In the genomic region with DNA sequence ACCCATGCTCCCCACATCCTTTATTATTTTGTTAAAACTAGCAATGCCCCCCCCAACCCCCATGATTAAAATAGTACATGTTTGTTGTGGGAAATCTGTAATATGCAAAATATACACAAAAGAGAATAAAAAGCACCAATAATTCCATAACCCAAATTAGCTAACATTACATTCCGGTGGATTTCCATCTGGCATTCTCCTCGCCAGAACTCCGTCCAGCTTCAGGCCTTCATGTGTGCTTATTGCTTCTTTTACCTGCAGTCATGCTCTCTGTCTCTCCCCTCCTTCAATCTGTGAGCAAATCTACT, we compare ENCODE assay signal across 10 cellular contexts. TPM values are rescaled to one million over a fixed set of nuclear protein-coding genes. Genes with fewer than 3 reads are reported as not detected.
A peak's percentile ranks its signal among the peaks of the same experiment; 100 is the strongest.
DNase-seq lines count a peak whose midpoint lies in the region; ATAC-seq lines count a peak whose summit lies in the region.
"Had no signal": no experiment of that assay in that cellular context is flagged by ENCODE, and none has a peak within 500 bp of the region (broad histone marks: within the 10 kb centered on the region; RNA-seq: fewer than 3 reads in every experiment).

No MANE protein-coding gene starts in this region.

- H3K4me3 Mint-ChIP-seq in activated CD8-positive, alpha-beta memory T cell treated with anti-CD3 and anti-CD28 coated beads, Interleukin-2, amount 10 ng/mL, durations not matched to agents 7 days and 5 days, result peak overlapping the region; percentile 18
- H3K4me3 Mint-ChIP-seq in activated T-helper 17 cell treated with anti-CD3 and anti-CD28 coated beads, Interleukin-2, amount 50 U/mL, for 72 hours, result peak overlapping the region; percentile 78
- H3K4me3 Mint-ChIP-seq in immature natural killer cell, result peak overlapping the region; percentile 16 to 76 (median 63)
- H3K4me3 Mint-ChIP-seq in stimulated activated memory B cell treated with anti-CD40 and anti-IgM and Interleukin-4, amounts not matched to agents 10 μg/mL and 1 μg/mL and 100 μg/mL, for 72 hours, result no peak overlapping the region

- H3K36me3 Mint-ChIP-seq in activated CD8-positive, alpha-beta memory T cell treated with anti-CD3 and anti-CD28 coated beads, Interleukin-2, amount 10 ng/mL, durations not matched to agents 7 days and 5 days, result peaks cover 3% of the 10 kb centered on the region
- H3K36me3 Mint-ChIP-seq in activated T-helper 17 cell treated with anti-CD3 and anti-CD28 coated beads, Interleukin-2, amount 50 U/mL, for 72 hours (ENCODE audit: low read depth), result peaks cover 19% of the 10 kb centered on the region
- peaks cover 0 to 4% (median 0%) of the 10 kb centered on the region in 3 donors for H3K36me3 Mint-ChIP-seq in immature natural killer cell
- H3K36me3 Mint-ChIP-seq in stimulated activated memory B cell treated with anti-CD40 and anti-IgM and Interleukin-4, amounts not matched to agents 10 μg/mL and 1 μg/mL and 100 μg/mL, for 72 hours, result no peaks in the 10 kb centered on the region

- no peaks in the 10 kb centered on the region for H3K9me3 Mint-ChIP-seq in activated CD8-positive, alpha-beta memory T cell treated with anti-CD3 and anti-CD28 coated beads, Interleukin-2, amount 10 ng/mL, durations not matched to agents 7 days and 5 days (ENCODE audit: low read depth)
- H3K9me3 Mint-ChIP-seq in activated T-helper 17 cell treated with anti-CD3 and anti-CD28 coated beads, Interleukin-2, amount 50 U/mL, for 72 hours, result peaks cover 3% of the 10 kb centered on the region
- no peaks in the 10 kb centered on the region for H3K9me3 Mint-ChIP-seq in immature natural killer cell
- no peaks in the 10 kb centered on the region for H3K9me3 Mint-ChIP-seq in stimulated activated memory B cell treated with anti-CD40 and anti-IgM and Interleukin-4, amounts not matched to agents 10 μg/mL and 1 μg/mL and 100 μg/mL, for 72 hours

- ATAC-seq in activated CD8-positive, alpha-beta memory T cell treated with anti-CD3 and anti-CD28 coated beads, Interleukin-2, amount 10 ng/mL, durations not matched to agents 7 days and 5 days, result no peak
- no peak for ATAC-seq in activated T-helper 17 cell treated with anti-CD3 and anti-CD28 coated beads, Interleukin-2, amount 50 U/mL, for 72 hours (replicated peaks)
- no peak for ATAC-seq in stimulated activated memory B cell treated with anti-CD40 and anti-IgM and Interleukin-4, amounts not matched to agents 10 μg/mL and 1 μg/mL and 100 μg/mL, for 72 hours
- no peak for ATAC-seq in GM21825 (IDR thresholded peaks at IDR 0.05; ENCODE audit: unreplicated experiment)

- CTCF ChIA-PET in activated CD8-positive, alpha-beta memory T cell treated with anti-CD3 and anti-CD28 coated beads, Interleukin-2, amount 10 ng/mL, durations not matched to agents 7 days and 5 days (lab: Charles Lee), result interaction anchor here (0.8 to 5.3 kb wide), 8 partner anchors 9 to 317 kb away, joined by 3 to 30 read pairs (median 3); a partner anchor contains a TSS

- DNase-seq in activated CD8-positive, alpha-beta memory T cell treated with anti-CD3 and anti-CD28 coated beads, Interleukin-2, amount 10 ng/mL, durations not matched to agents 7 days and 5 days, result no peak
- DNase-seq in activated CD8-positive, alpha-beta memory T cell treated with anti-CD3 and anti-CD28 coated beads, Interleukin-2, amount 50 U/mL, for 4 hours, result no peak
- DNase-seq in immature natural killer cell (no peak), glomerular visceral epithelial cell (ENCODE audit: extremely low spot score) (no peak), GOT3 (lab: John Stamatoyannopoulos, UW) (no peak)
- DNase-seq: cortex of kidney, NCI-H1105 treated with DMSO at 0.1 percent for 48 hours had no signal

- H3K27ac Mint-ChIP-seq in activated CD8-positive, alpha-beta memory T cell treated with anti-CD3 and anti-CD28 coated beads, Interleukin-2, amount 10 ng/mL, durations not matched to agents 7 days and 5 days, result peak overlapping the region; percentile 89
- peak overlapping the region; percentile 95 for H3K27ac Mint-ChIP-seq in activated T-helper 17 cell treated with anti-CD3 and anti-CD28 coated beads, Interleukin-2, amount 50 U/mL, for 72 hours
- H3K27ac Mint-ChIP-seq in immature natural killer cell, result peak overlapping the region in 4 of 6 donors; percentile 15 to 77 (median 50)
- peak overlapping the region; percentile 38 for H3K27ac Mint-ChIP-seq in stimulated activated memory B cell treated with anti-CD40 and anti-IgM and Interleukin-4, amounts not matched to agents 10 μg/mL and 1 μg/mL and 100 μg/mL, for 72 hours

- H3K4me1 Mint-ChIP-seq in activated CD8-positive, alpha-beta memory T cell treated with anti-CD3 and anti-CD28 coated beads, Interleukin-2, amount 10 ng/mL, durations not matched to agents 7 days and 5 days, result peaks cover 66% of the 10 kb centered on the region
- peaks cover 57% of the 10 kb centered on the region for H3K4me1 Mint-ChIP-seq in activated T-helper 17 cell treated with anti-CD3 and anti-CD28 coated beads, Interleukin-2, amount 50 U/mL, for 72 hours
- peaks cover 22 to 26% of the 10 kb centered on the region in 2 donors for H3K4me1 Mint-ChIP-seq in immature natural killer cell
- peaks cover 40% of the 10 kb centered on the region for H3K4me1 Mint-ChIP-seq in stimulated activated memory B cell treated with anti-CD40 and anti-IgM and Interleukin-4, amounts not matched to agents 10 μg/mL and 1 μg/mL and 100 μg/mL, for 72 hours

- no peaks in the 10 kb centered on the region for H3K27me3 Mint-ChIP-seq in activated CD8-positive, alpha-beta memory T cell treated with anti-CD3 and anti-CD28 coated beads, Interleukin-2, amount 10 ng/mL, durations not matched to agents 7 days and 5 days
- H3K27me3 Mint-ChIP-seq in activated T-helper 17 cell treated with anti-CD3 and anti-CD28 coated beads, Interleukin-2, amount 50 U/mL, for 72 hours, result no peaks in the 10 kb centered on the region
- peaks cover 2 to 9% (median 7%) of the 10 kb centered on the region in 3 donors for H3K27me3 Mint-ChIP-seq in immature natural killer cell (ENCODE audit: low read depth in 3 of 3)
- H3K27me3 Mint-ChIP-seq in stimulated activated memory B cell treated with anti-CD40 and anti-IgM and Interleukin-4, amounts not matched to agents 10 μg/mL and 1 μg/mL and 100 μg/mL, for 72 hours, result peaks cover 8% of the 10 kb centered on the region

RNA-seq across cellular contexts. Expression of a gene that starts 25.5 kb away (rescaled TPM):
- total RNA-seq in activated CD8-positive, alpha-beta memory T cell treated with anti-CD3 and anti-CD28 coated beads, Interleukin-2, amount 10 ng/mL, durations not matched to agents 7 days and 5 days, result 10 to 100 TPM in 1 of 2 experiments, 1 to 10 TPM in 1; 10.0 to 62.7 TPM
- 100 to 1,000 TPM in 1 of 2 donors, 10 to 100 TPM in 1; 55.6 to 617 TPM for total RNA-seq in activated T-helper 17 cell treated with anti-CD3 and anti-CD28 coated beads, Interleukin-2, amount 50 U/mL, for 72 hours
- 1 to 10 TPM; 1.0 to 2.7 (median 1.6) TPM for polyA plus RNA-seq in immature natural killer cell

RNA-seq across cellular contexts. Expression of a gene that starts 27.3 kb away (rescaled TPM):
- total RNA-seq in activated CD8-positive, alpha-beta memory T cell treated with anti-CD3 and anti-CD28 coated beads, Interleukin-2, amount 10 ng/mL, durations not matched to agents 7 days and 5 days, result 100 to 1,000 TPM; 165 to 184 TPM
- 100 to 1,000 TPM; 152 to 161 TPM for total RNA-seq in activated T-helper 17 cell treated with anti-CD3 and anti-CD28 coated beads, Interleukin-2, amount 50 U/mL, for 72 hours
- polyA plus RNA-seq in immature natural killer cell, result 100 to 1,000 TPM; 148 to 214 (median 174) TPM

RNA-seq across cellular contexts. Expression of a gene that starts 49.7 kb away (rescaled TPM):
- 1,000 to 10,000 TPM; 1,499 to 1,522 TPM for total RNA-seq in activated CD8-positive, alpha-beta memory T cell treated with anti-CD3 and anti-CD28 coated beads, Interleukin-2, amount 10 ng/mL, durations not matched to agents 7 days and 5 days
- 1,000 to 10,000 TPM; 1,139 to 1,437 TPM for total RNA-seq in activated T-helper 17 cell treated with anti-CD3 and anti-CD28 coated beads, Interleukin-2, amount 50 U/mL, for 72 hours
- 100 to 1,000 TPM in 1 of 3 donors, 10 to 100 TPM in 2; 80.8 to 215 (median 84.0) TPM for polyA plus RNA-seq in immature natural killer cell

RNA-seq across cellular contexts. Expression of a gene that starts 52.7 kb away (rescaled TPM):
- total RNA-seq in activated CD8-positive, alpha-beta memory T cell treated with anti-CD3 and anti-CD28 coated beads, Interleukin-2, amount 10 ng/mL, durations not matched to agents 7 days and 5 days, result 10 to 100 TPM; 67.4 to 83.9 TPM
- 10 to 100 TPM; 57.4 to 82.1 TPM for total RNA-seq in activated T-helper 17 cell treated with anti-CD3 and anti-CD28 coated beads, Interleukin-2, amount 50 U/mL, for 72 hours
- polyA plus RNA-seq in immature natural killer cell, result 10 to 100 TPM in 1 of 3 donors, 1 to 10 TPM in 1, not detected in 1; 3.0 to 16.5 TPM

Comparison
In these comparisons a context has a peak if more than half of its experiments do, and no peak if none do; other contexts are left out.
1. H3K27ac Mint-ChIP-seq: peak in every context shown above with its lines; median percentile 95 in activated T-helper 17 cell treated with anti-CD3 and anti-CD28 coated beads, Interleukin-2, amount 50 U/mL, for 72 hours; 89 in activated CD8-positive, alpha-beta memory T cell treated with anti-CD3 and anti-CD28 coated beads, Interleukin-2, amount 10 ng/mL, durations not matched to agents 7 days and 5 days; 50 in immature natural killer cell; 38 in stimulated activated memory B cell treated with anti-CD40 and anti-IgM and Interleukin-4, amounts not matched to agents 10 μg/mL and 1 μg/mL and 100 μg/mL, for 72 hours.